ENCODE assay signal across 17 cellular contexts in the genomic region with DNA sequence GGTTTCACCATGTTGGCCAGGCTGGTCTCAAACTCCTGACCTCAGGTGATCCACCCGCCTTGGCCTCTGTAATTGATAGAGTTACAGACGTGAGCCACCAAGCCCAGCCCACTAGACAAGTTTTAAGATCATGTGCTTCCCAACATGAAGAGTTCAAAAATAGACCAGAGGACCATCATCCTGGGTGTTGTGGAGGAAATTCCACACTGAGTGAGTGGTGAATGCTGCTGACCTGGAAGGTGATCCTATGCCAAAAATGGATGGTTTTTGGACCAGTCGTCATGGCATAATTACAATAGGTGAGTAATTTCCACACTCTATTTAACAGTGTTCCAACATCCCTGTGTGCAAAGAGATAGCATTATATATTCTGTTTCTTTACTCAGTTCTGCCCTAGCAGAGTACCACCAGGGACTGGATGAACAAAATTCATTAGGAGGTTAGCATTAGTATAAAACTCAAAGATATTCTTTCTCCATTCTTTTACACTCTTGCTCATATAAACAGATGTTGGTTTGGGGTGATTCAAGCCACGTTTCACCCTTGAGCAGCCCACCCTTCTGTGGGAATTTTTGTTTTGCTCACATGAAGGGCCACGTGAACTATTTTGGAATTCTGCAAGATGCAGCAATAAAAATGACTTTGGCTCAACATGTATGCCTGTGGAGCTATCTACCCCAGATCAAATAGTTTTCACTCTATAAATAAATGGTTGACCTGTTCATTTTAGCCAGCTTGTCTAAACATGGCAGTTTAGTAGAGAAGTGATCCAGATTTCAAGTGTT.
"Had no signal": no experiment of that assay in that cellular context is flagged by ENCODE, and none has a peak within 500 bp of the region (broad histone marks: within the 10 kb centered on the region; RNA-seq: fewer than 3 reads in every experiment).

No MANE protein-coding gene starts in this region.

- H3K4me3 ChIP-seq: coronary artery, heart left ventricle, neural progenitor cell, pancreas, stomach, uterus had no signal

- H3K9ac ChIP-seq: neural progenitor cell had no signal

- H3K4me2 ChIP-seq: neural progenitor cell had no signal

- H3K27ac ChIP-seq: coronary artery, foreskin keratinocyte, heart left ventricle, neural progenitor cell, pancreas, stomach, uterus had no signal

- ATAC-seq: activated CD8-positive, alpha-beta memory T cell treated with anti-CD3 and anti-CD28 coated beads, Interleukin-2, amount 10 ng/mL, durations not matched to agents 7 days and 5 days; activated T-cell treated with anti-CD3 and anti-CD28 coated beads, Interleukin-2, amount 50 U/mL, for 4 hours; foreskin keratinocyte; heart left ventricle; pancreas had no signal

- H3K9me3 ChIP-seq: heart left ventricle, pancreas, stomach, uterus had no signal

- H3K4me1 ChIP-seq: foreskin keratinocyte, heart left ventricle, pancreas, uterus had no signal

- H3K36me3 ChIP-seq: heart left ventricle, neural progenitor cell, pancreas, stomach, uterus had no signal

- DNase-seq: activated CD4-positive, alpha-beta T cell treated with anti-CD3 and anti-CD28 coated beads for 1 hour; activated CD4-positive, alpha-beta T cell treated with anti-CD3 and anti-CD28 coated beads, Interleukin-2, amount 50 U/mL, for 48 hours; activated CD8-positive, alpha-beta memory T cell treated with anti-CD3 and anti-CD28 coated beads, Interleukin-2, amount 10 ng/mL, durations not matched to agents 7 days and 5 days; activated effector memory CD4-positive, alpha-beta T cell treated with anti-CD3 and anti-CD28 coated beads, Interleukin-2, amount 50 U/mL, for 16 hours; activated naive CD8-positive, alpha-beta T cell treated with anti-CD3 and anti-CD28 coated beads, Interleukin-2, amount 10 ng/mL, durations not matched to agents 7 days and 5 days; activated T-cell treated with anti-CD3 and anti-CD28 coated beads, Interleukin-2, amount 50 U/mL, for 4 hours; anterior cingulate cortex; effector memory CD4-positive, alpha-beta T cell; foreskin keratinocyte; heart left ventricle; pancreas; stimulated activated CD4-positive, alpha-beta T cell treated with anti-CD3 and anti-CD28 coated beads, Interleukin-2, amount 100 ng/mL, for 48 hours; stimulated activated CD8-positive, alpha-beta memory T cell treated with anti-CD3 and anti-CD28 coated beads, Interleukin-4, amount 100 ng/mL, for 48 hours; stomach; uterus had no signal

- H3K27me3 ChIP-seq: foreskin keratinocyte, heart left ventricle, neural progenitor cell, pancreas, stomach, uterus had no signal
